Comparison of ENCODE assay signal across 8 cellular contexts in the genomic region with DNA sequence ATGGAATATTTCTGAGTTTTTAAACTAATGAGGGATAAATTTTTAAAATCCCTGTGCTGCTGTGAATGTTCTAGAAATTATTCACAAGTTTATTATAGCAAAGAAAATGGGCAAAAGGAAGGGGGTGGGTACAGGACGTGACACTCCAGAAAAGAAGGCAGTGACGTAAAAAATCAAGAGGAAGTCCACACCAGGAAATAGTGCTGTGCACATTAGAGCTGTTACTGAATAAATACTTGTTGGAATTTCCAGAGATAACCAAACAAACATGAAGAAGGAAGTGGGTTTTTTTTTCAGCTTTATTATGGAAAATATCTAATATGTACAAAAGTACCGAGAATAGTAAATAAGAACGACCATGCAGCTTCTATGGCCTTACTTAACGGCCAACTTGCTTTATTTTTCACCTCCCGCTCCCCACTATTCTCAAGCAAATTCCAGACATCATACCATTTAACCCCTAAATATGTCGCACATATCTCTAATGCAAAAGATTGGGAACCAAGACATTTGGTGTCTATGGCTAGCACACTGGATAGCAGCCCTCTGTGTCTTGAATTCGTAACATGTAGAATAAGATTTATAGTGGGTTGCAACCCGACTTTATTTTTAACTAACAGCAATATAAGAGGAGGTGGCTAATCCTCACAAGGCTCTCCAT. TPM values are rescaled to one million over a fixed set of nuclear protein-coding genes. Genes with fewer than 3 reads are reported as not detected.
DNase-seq lines count a peak whose midpoint lies in the region; ATAC-seq and TF ChIP-seq lines count a peak whose summit lies in the region.

No MANE protein-coding gene starts in this region.

- peaks cover 25% of the 10 kb centered on the region for H3K4me1 Mint-ChIP-seq in Calu3 (ENCODE audit: low read depth, unreplicated experiment)
- H3K4me1 Mint-ChIP-seq in T-helper 2 cell treated with Interferon-gamma antibody and Interleukin-4, amounts not matched to agents 5 μg/mL and 100 μg/mL, for 36 hours (ENCODE audit: low read depth) = peaks cover 49% of the 10 kb centered on the region
- peaks cover 32 to 49% (median 46%) of the 10 kb centered on the region in 4 donors for H3K4me1 Mint-ChIP-seq in naive thymus-derived CD8-positive, alpha-beta T cell

- no peaks in the 10 kb centered on the region for H3K36me3 ChIP-seq in esophagus muscularis mucosa

- no peaks in the 10 kb centered on the region for H3K27me3 ChIP-seq in esophagus muscularis mucosa

- H3K27ac Mint-ChIP-seq in Calu3 (ENCODE audit: unreplicated experiment) = peak overlapping the region; percentile 90
- peak overlapping the region; percentile 94 for H3K27ac Mint-ChIP-seq in T-helper 2 cell treated with Interferon-gamma antibody and Interleukin-4, amounts not matched to agents 5 μg/mL and 100 μg/mL, for 36 hours
- H3K27ac Mint-ChIP-seq in naive thymus-derived CD8-positive, alpha-beta T cell = peak overlapping the region; percentile 89 to 98 (median 96)

- no peak for TF ChIP-seq EP300 in esophagus muscularis mucosa (IDR thresholded peaks at IDR 0.05)

- peak overlapping the region; percentile 79 for H3K4me3 Mint-ChIP-seq in Calu3 (ENCODE audit: low read depth, unreplicated experiment)
- H3K4me3 Mint-ChIP-seq in T-helper 2 cell treated with Interferon-gamma antibody and Interleukin-4, amounts not matched to agents 5 μg/mL and 100 μg/mL, for 36 hours = peak overlapping the region; percentile 94
- H3K4me3 Mint-ChIP-seq in naive thymus-derived CD8-positive, alpha-beta T cell = peak overlapping the region; percentile 89 to 98 (median 93)

- TF ChIP-seq CTCF in Calu3 (IDR thresholded peaks at IDR 0.05; ENCODE audit: unreplicated experiment) (no peak), esophagus muscularis mucosa (IDR thresholded peaks at IDR 0.05) (no peak)

- DNase-seq in Calu3 (peak; percentile 48), Kasumi-1 (lab: John Stamatoyannopoulos, UW) (peak; percentile 72 to 75), esophagus muscularis mucosa (ENCODE audit: extremely low spot score) (no peak), NCI-H128 (lab: John Stamatoyannopoulos, UW; ENCODE audit: unreplicated experiment) (no peak)
- peak; percentile 31 for DNase-seq in T-helper 2 cell treated with Interferon-gamma antibody and Interleukin-4, amounts not matched to agents 5 μg/mL and 100 μg/mL, for 36 hours (ENCODE audit: low spot score)
- DNase-seq in naive thymus-derived CD8-positive, alpha-beta T cell = peak in 4 of 10 donors; percentile 41 to 71 (median 60)

- POLR2A ChIA-PET in naive thymus-derived CD8-positive, alpha-beta T cell (lab: Charles Lee) = interaction anchor here (0.5 to 13.6 kb wide), 20 partner anchors 9 to 813 kb away, joined by 3 to 254 read pairs (median 7); a partner anchor contains a TSS

- 2% methylated on average over 9 of the region's 9 CpGs for WGBS in esophagus muscularis mucosa

- ATAC-seq in GM21526 (IDR thresholded peaks at IDR 0.05; ENCODE audit: low FRiP score, unreplicated experiment) (peak; percentile 14), HG03520 (IDR thresholded peaks at IDR 0.05; ENCODE audit: unreplicated experiment) (no peak)
- peak; percentile 7 to 54 for ATAC-seq in naive thymus-derived CD8-positive, alpha-beta T cell

- TF ChIP-seq POLR2A in esophagus muscularis mucosa (IDR thresholded peaks at IDR 0.05; ENCODE audit: low read depth) = no peak

- H3K4me1 ChIP-seq in esophagus muscularis mucosa = peaks cover 32 to 64% (median 56%) of the 10 kb centered on the region in 4 donors

- TSS peak; percentile 95 for BruUV-seq in Calu3 (replicated peaks; lab: Mats Ljungman, UMichigan)

- H3K36me3 Mint-ChIP-seq in Calu3 (ENCODE audit: insufficient read depth, unreplicated experiment) = peaks cover 46% of the 10 kb centered on the region
- peaks cover 39% of the 10 kb centered on the region for H3K36me3 Mint-ChIP-seq in T-helper 2 cell treated with Interferon-gamma antibody and Interleukin-4, amounts not matched to agents 5 μg/mL and 100 μg/mL, for 36 hours (ENCODE audit: low read depth)
- H3K36me3 Mint-ChIP-seq in naive thymus-derived CD8-positive, alpha-beta T cell = peaks cover 0 to 21% (median 0%) of the 10 kb centered on the region in 3 donors

- H3K4me3 ChIP-seq in esophagus muscularis mucosa = peak overlapping the region; percentile 61 to 79 (median 72)

- CTCF ChIA-PET in Calu3 (lab: Charles Lee) = interaction anchor here (0.6 to 1.7 kb wide), 8 partner anchors 9 to 501 kb away, joined by 3 to 9 read pairs (median 4); a partner anchor contains a TSS

- H3K27me3 Mint-ChIP-seq in Calu3 (ENCODE audit: unreplicated experiment) = no peaks in the 10 kb centered on the region
- H3K27me3 Mint-ChIP-seq in T-helper 2 cell treated with Interferon-gamma antibody and Interleukin-4, amounts not matched to agents 5 μg/mL and 100 μg/mL, for 36 hours (ENCODE audit: low read depth) = no peaks in the 10 kb centered on the region
- H3K27me3 Mint-ChIP-seq in naive thymus-derived CD8-positive, alpha-beta T cell = no peaks in the 10 kb centered on the region

- no peaks in the 10 kb centered on the region for H3K9me3 ChIP-seq in esophagus muscularis mucosa

- intact Hi-C loops in Calu3 (cut with micrococcal nuclease; ENCODE audit: unreplicated experiment) (loop anchor here (2.0 kb wide), 1 partner anchor 15 kb away; no protein-coding TSS in a partner anchor), esophagus muscularis mucosa (cut with DNase I) (loop anchor here (2.0 kb wide), 1 partner anchor 35 kb away; a partner anchor contains a TSS)

- no peaks in the 10 kb centered on the region for H3K9me3 Mint-ChIP-seq in Calu3 (ENCODE audit: low read depth, unreplicated experiment)
- H3K9me3 Mint-ChIP-seq in T-helper 2 cell treated with Interferon-gamma antibody and Interleukin-4, amounts not matched to agents 5 μg/mL and 100 μg/mL, for 36 hours = no peaks in the 10 kb centered on the region
- no peaks in the 10 kb centered on the region for H3K9me3 Mint-ChIP-seq in naive thymus-derived CD8-positive, alpha-beta T cell

- H3K27ac ChIP-seq in esophagus muscularis mucosa (replicated peaks in 1 of 4) = peak overlapping the region; percentile 88 to 95 (median 92)

RNA-seq across cellular contexts. Expression of a gene that starts 0.6 kb away (rescaled TPM):
- total RNA-seq in Calu3 (2022) (199 TPM in 2 replicates), esophagus muscularis mucosa (100 to 1,000 TPM; 120 to 229 (median 175) TPM)
- total RNA-seq in naive thymus-derived CD8-positive, alpha-beta T cell = 100 to 1,000 TPM; 149 to 166 TPM
- polyA plus RNA-seq in naive thymus-derived CD8-positive, alpha-beta T cell = 100 to 1,000 TPM; 106 to 155 (median 128) TPM

RNA-seq across cellular contexts. Expression of a gene that starts 34.7 kb away (rescaled TPM):
- total RNA-seq in Calu3 (2022) (36.3 and 40.7 TPM in 2 replicates), esophagus muscularis mucosa (100 to 1,000 TPM in 1 of 4 donors, 10 to 100 TPM in 3; 65.2 to 108 (median 92.9) TPM)
- 100 to 1,000 TPM; 198 to 212 TPM for total RNA-seq in naive thymus-derived CD8-positive, alpha-beta T cell
- 10 to 100 TPM; 15.7 to 70.4 (median 26.3) TPM for polyA plus RNA-seq in naive thymus-derived CD8-positive, alpha-beta T cell

Comparison
In these comparisons a context has a peak if more than half of its experiments do, and no peak if none do; other contexts are left out.
1. DNase-seq: peak in Calu3 (single experiment), Kasumi-1 (2 of 2) and T-helper 2 cell treated with Interferon-gamma antibody and Interleukin-4, amounts not matched to agents 5 μg/mL and 100 μg/mL, for 36 hours (single experiment); none in esophagus muscularis mucosa (single experiment) and NCI-H128 (single experiment).
2. Peak in every context shown above with its lines, with median percentiles within 50 percentile points of each other: H3K27ac Mint-ChIP-seq and H3K4me3 Mint-ChIP-seq.